In the genomic region with DNA sequence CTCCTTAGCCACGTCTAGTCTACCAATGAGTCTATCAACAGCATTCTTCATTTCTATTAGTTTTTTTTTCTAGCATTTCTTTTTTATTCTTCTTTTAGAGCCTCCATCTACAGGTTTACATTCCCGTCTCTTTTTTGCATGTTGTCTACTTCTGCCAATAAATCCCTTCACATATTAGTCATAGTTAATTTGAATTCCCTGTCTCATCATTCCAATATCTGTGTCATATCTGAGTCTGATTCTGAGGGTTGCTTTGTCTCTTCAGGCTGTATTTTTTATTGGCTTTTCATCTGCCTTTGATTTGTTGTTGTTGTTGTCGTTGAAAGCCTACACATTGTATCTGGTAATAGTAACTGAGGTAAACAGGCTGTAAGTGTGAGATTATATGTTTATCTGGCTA, we compare ENCODE assay signal across 11 cellular contexts.
"Had no signal": no experiment of that assay in that cellular context is flagged by ENCODE, and none has a peak within 500 bp of the region (broad histone marks: within the 10 kb centered on the region; RNA-seq: fewer than 3 reads in every experiment).

No MANE protein-coding gene starts in this region.

- H3K4me3 Mint-ChIP-seq: activated CD4-positive, alpha-beta T cell treated with anti-CD3 and anti-CD28 coated beads, Interleukin-2, amount 10 ng/mL, durations not matched to agents 24 days and 14 days; nephron; stimulated activated naive CD8-positive, alpha-beta T cell treated with anti-CD3 and anti-CD28 coated beads, Interleukin-15, amount 100 ng/mL, for 72 hours; T-helper 1 cell treated with Interleukin-12 subunit alpha and Interleukin-12 subunit beta and Interleukin-4 antibody, amounts not matched to agents 30 μg/mL and 1 μg/mL, for 36 hours; type B pancreatic cell had no signal

- H3K36me3 Mint-ChIP-seq: type B pancreatic cell had no signal

- H3K9me3 Mint-ChIP-seq: activated CD4-positive, alpha-beta T cell treated with anti-CD3 and anti-CD28 coated beads, Interleukin-2, amount 10 ng/mL, durations not matched to agents 24 days and 14 days; T-helper 1 cell treated with Interleukin-12 subunit alpha and Interleukin-12 subunit beta and Interleukin-4 antibody, amounts not matched to agents 30 μg/mL and 1 μg/mL, for 36 hours had no signal

- H3K27me3 Mint-ChIP-seq: activated CD4-positive, alpha-beta T cell treated with anti-CD3 and anti-CD28 coated beads, Interleukin-2, amount 10 ng/mL, durations not matched to agents 24 days and 14 days; stimulated activated naive CD8-positive, alpha-beta T cell treated with anti-CD3 and anti-CD28 coated beads, Interleukin-15, amount 100 ng/mL, for 72 hours; type B pancreatic cell had no signal

- H3K27me3 ChIP-seq: ascending aorta, ovary had no signal

- H3K4me3 ChIP-seq: ascending aorta, ovary had no signal

- DNase-seq: activated CD4-positive, alpha-beta T cell treated with anti-CD3 and anti-CD28 coated beads, Interleukin-2, amount 10 ng/mL, durations not matched to agents 24 days and 14 days; activated naive CD4-positive, alpha-beta T cell treated with Interleukin-2 at 50 U/mL for 16 hours; glutamatergic neuron; hypothalamus; ovary; stimulated activated CD4-positive, alpha-beta T cell treated with anti-CD3 and anti-CD28 coated beads, Interleukin-1b, Interleukin-23, amount 100 ng/mL, for 48 hours; stimulated activated naive CD8-positive, alpha-beta T cell treated with anti-CD3 and anti-CD28 coated beads, Interleukin-15, amount 100 ng/mL, for 72 hours had no signal

- H3K9me3 ChIP-seq: ascending aorta, ovary had no signal

- H3K4me1 Mint-ChIP-seq: activated CD4-positive, alpha-beta T cell treated with anti-CD3 and anti-CD28 coated beads, Interleukin-2, amount 10 ng/mL, durations not matched to agents 24 days and 14 days; stimulated activated naive CD8-positive, alpha-beta T cell treated with anti-CD3 and anti-CD28 coated beads, Interleukin-15, amount 100 ng/mL, for 72 hours had no signal

- H3K27ac Mint-ChIP-seq: activated CD4-positive, alpha-beta T cell treated with anti-CD3 and anti-CD28 coated beads, Interleukin-2, amount 10 ng/mL, durations not matched to agents 24 days and 14 days; nephron; stimulated activated naive CD8-positive, alpha-beta T cell treated with anti-CD3 and anti-CD28 coated beads, Interleukin-15, amount 100 ng/mL, for 72 hours; T-helper 1 cell treated with Interleukin-12 subunit alpha and Interleukin-12 subunit beta and Interleukin-4 antibody, amounts not matched to agents 30 μg/mL and 1 μg/mL, for 36 hours; type B pancreatic cell had no signal

- H3K27ac ChIP-seq: ascending aorta, ovary had no signal

- H3K36me3 ChIP-seq: ascending aorta, ovary had no signal

- H3K4me1 ChIP-seq: ascending aorta had no signal
